27 cellular contexts compared by ENCODE assay signal in genomic region chr1:76627498-76627897, GRCh38.
DNase-seq lines count a peak whose midpoint lies in the region; ATAC-seq, FAIRE-seq and TF ChIP-seq lines count a peak whose summit lies in the region.
"Had no signal": no experiment of that assay in that cellular context is flagged by ENCODE, and none has a peak within 500 bp of the region (broad histone marks: within the 10 kb centered on the region; RNA-seq: fewer than 3 reads in every experiment).

No MANE protein-coding gene starts in this region.

- H2BK5ac ChIP-seq in H1 (ENCODE audit: low read depth, low read length) = no peak overlapping the region

- no peak overlapping the region for H3K56ac ChIP-seq in H1 (replicated peaks; ENCODE audit: insufficient read length, low read depth, low read length)

- no peak overlapping the region for H3K4ac ChIP-seq in H1 (replicated peaks; ENCODE audit: insufficient read length, low read depth, low read length)

- TF ChIP-seq RAD21 in A549 (conservative IDR thresholded peaks at IDR 0.05 in 1 of 2, IDR thresholded peaks at IDR 0.05 in 1 of 2) = no peak
- no peak for TF ChIP-seq RAD21 in H1 (IDR thresholded peaks at IDR 0.05 in 1 of 2, conservative IDR thresholded peaks at IDR 0.05 in 1 of 2; ENCODE audit: low read depth in 2 of 2, low read length in 2 of 2)

- DNase-seq in activated naive CD4-positive, alpha-beta T cell treated with anti-CD3 and anti-CD28 coated beads, Interleukin-2, amount 10 ng/mL, durations not matched to agents 7 days and 5 days = no peak
- DNase-seq in A549 (ENCODE audit: low read depth in 1 of 2, low spot score in 1 of 2) = no peak
- DNase-seq in astrocyte (ENCODE audit: low read depth) = no peak
- DNase-seq in H1 (ENCODE audit: low read depth in 1 of 2, low spot score in 2 of 2) = no peak
- no peak for DNase-seq in GM13977 (ENCODE audit: low spot score)
- DNase-seq in activated T-cell treated with anti-CD3 and anti-CD28 coated beads, Interleukin-2, amount 50 U/mL, for 48 hours = no peak
- DNase-seq: ACHN; BE2C; C1 segment of cervical spinal cord; CD4-positive, alpha-beta memory T cell; CD4-positive, CD25-positive, alpha-beta regulatory T cell; CD8-positive, alpha-beta memory T cell; COR-L47; DMS 273 treated with DMSO at 0.1 percent for 48 hours; DMS153; DMS53; DMS79; DND-41; EL; GDM1 had no signal

- H3K27me3 ChIP-seq in astrocyte (ENCODE audit: insufficient read depth, low read length) (no peaks in the 10 kb centered on the region), H1 (replicated peaks in 1 of 4; ENCODE audit: control insufficient read depth in 3 of 4, extremely low read depth in 1 of 4, insufficient read depth in 3 of 4, low read length in 3 of 4) (no peaks in the 10 kb centered on the region)
- H3K27me3 ChIP-seq: BE2C, BLaER1 had no signal

- no peak overlapping the region for H2BK120ac ChIP-seq in H1 (replicated peaks; ENCODE audit: low read depth, low read length)

- no peaks in the 10 kb centered on the region for H3K9me3 Mint-ChIP-seq in activated naive CD4-positive, alpha-beta T cell treated with anti-CD3 and anti-CD28 coated beads, Interleukin-2, amount 50 U/mL, for 24 hours
- no peaks in the 10 kb centered on the region for H3K9me3 Mint-ChIP-seq in activated naive CD4-positive, alpha-beta T cell treated with anti-CD3 and anti-CD28 coated beads, Interleukin-2, amount 10 ng/mL, durations not matched to agents 7 days and 5 days
- H3K9me3 Mint-ChIP-seq in astrocyte (ENCODE audit: unreplicated experiment) = no peaks in the 10 kb centered on the region

- H3K23me2 ChIP-seq in H1 (ENCODE audit: low read depth, low read length) = no peaks in the 10 kb centered on the region

- WGBS in A549 (ENCODE audit: missing lambda C conversion rate) = 7% methylated on average over 5 of the region's 5 CpGs
- WGBS in H1 (ENCODE audit: extremely low coverage in 1 of 2, insufficient coverage in 1 of 2, insufficient read length in 1 of 2, insufficient replicate concordance in 2 of 2, low coverage in 1 of 2, low lambda C conversion rate in 2 of 2, missing lambda C conversion rate in 1 of 2), 2 experiments = 94% methylated on average over 5 of the region's 5 CpGs; no CpG with 5 or more reads in 1 of the 2 experiments

- POLR2A ChIA-PET in A549 (lab: Yijun Ruan, JAX) = no interaction called here
- POLR2A ChIA-PET in H1 (lab: Charles Lee; ENCODE audit: partially characterized antibody) = no interaction called here

- no peaks in the 10 kb centered on the region for H3K79me2 ChIP-seq in astrocyte (ENCODE audit: insufficient read depth, low read length)
- no peaks in the 10 kb centered on the region for H3K79me2 ChIP-seq in H1 (ENCODE audit: control insufficient read depth in 1 of 2, insufficient read depth in 2 of 2, low read length in 2 of 2)

- H2AFZ ChIP-seq in astrocyte (ENCODE audit: low read depth, low read length) (no peak overlapping the region), H1 (ENCODE audit: low read length) (no peak overlapping the region)

- no peak for ATAC-seq in A549
- ATAC-seq in GM18870 (IDR thresholded peaks at IDR 0.05; ENCODE audit: unreplicated experiment) = no peak
- ATAC-seq: GM12878 had no signal

- H3K4me2 ChIP-seq in A549 (no peak overlapping the region), astrocyte (ENCODE audit: low read length) (no peak overlapping the region), H1 (ENCODE audit: insufficient read depth in 1 of 2, low read depth in 2 of 2, low read length in 2 of 2) (no peak overlapping the region)
- H3K4me2 ChIP-seq: BLaER1 had no signal

- H3K27me3 Mint-ChIP-seq in activated naive CD4-positive, alpha-beta T cell treated with anti-CD3 and anti-CD28 coated beads, Interleukin-2, amount 50 U/mL, for 24 hours = no peaks in the 10 kb centered on the region
- no peaks in the 10 kb centered on the region for H3K27me3 Mint-ChIP-seq in activated naive CD4-positive, alpha-beta T cell treated with anti-CD3 and anti-CD28 coated beads, Interleukin-2, amount 10 ng/mL, durations not matched to agents 7 days and 5 days
- no peaks in the 10 kb centered on the region for H3K27me3 Mint-ChIP-seq in astrocyte (ENCODE audit: low read depth, unreplicated experiment)
- H3K27me3 Mint-ChIP-seq: CD4-positive, alpha-beta memory T cell; CD4-positive, CD25-positive, alpha-beta regulatory T cell; CD8-positive, alpha-beta memory T cell had no signal

- H4K91ac ChIP-seq in H1 (replicated peaks; ENCODE audit: insufficient read length, low read length) = no peak overlapping the region

- H4K5ac ChIP-seq in H1 (ENCODE audit: insufficient read length, low read depth, low read length) = no peak overlapping the region

- no peaks in the 10 kb centered on the region for H3K4me1 ChIP-seq in A549
- no peaks in the 10 kb centered on the region for H3K4me1 ChIP-seq in astrocyte (ENCODE audit: insufficient read depth, low read length)
- peaks cover 0 to 4% (median 0%) of the 10 kb centered on the region in 4 experiments; a peak in 1 of 7 replicates for H3K4me1 ChIP-seq in H1 (replicated peaks in 1 of 4; ENCODE audit: control insufficient read depth in 3 of 4, insufficient read depth in 4 of 4, low read length in 3 of 4)
- H3K4me1 ChIP-seq: BE2C, BLaER1 had no signal

- no peaks in the 10 kb centered on the region for H3K4me1 Mint-ChIP-seq in activated naive CD4-positive, alpha-beta T cell treated with anti-CD3 and anti-CD28 coated beads, Interleukin-2, amount 50 U/mL, for 24 hours
- no peaks in the 10 kb centered on the region for H3K4me1 Mint-ChIP-seq in activated naive CD4-positive, alpha-beta T cell treated with anti-CD3 and anti-CD28 coated beads, Interleukin-2, amount 10 ng/mL, durations not matched to agents 7 days and 5 days
- H3K4me1 Mint-ChIP-seq in astrocyte (ENCODE audit: low read depth, unreplicated experiment) = peaks cover 5% of the 10 kb centered on the region
- H3K4me1 Mint-ChIP-seq: CD14-positive monocyte; CD4-positive, alpha-beta memory T cell; CD4-positive, CD25-positive, alpha-beta regulatory T cell; CD8-positive, alpha-beta memory T cell had no signal

- H3K9ac ChIP-seq in astrocyte (ENCODE audit: low read length) = no peak overlapping the region
- H3K9ac ChIP-seq in H1 (replicated peaks in 1 of 4; ENCODE audit: extremely low read depth in 1 of 4, low read depth in 3 of 4, low read length in 3 of 4) = no peak overlapping the region
- H3K9ac ChIP-seq: BLaER1 had no signal

- H3K4me3 ChIP-seq in A549 = no peak overlapping the region
- H3K4me3 ChIP-seq in astrocyte (ENCODE audit: insufficient read depth, low read depth, low read length) = no peak overlapping the region
- no peak overlapping the region for H3K4me3 ChIP-seq in H1 (ENCODE audit: extremely low read depth in 1 of 4, insufficient read depth in 2 of 4, low read depth in 3 of 4, low read length in 4 of 4)
- H3K4me3 ChIP-seq: BLaER1, GM12878 had no signal

- no peak overlapping the region for H3K18ac ChIP-seq in H1 (ENCODE audit: extremely low read depth, low read length)

- H3K23ac ChIP-seq in H1 (ENCODE audit: insufficient read length) = no peak overlapping the region

- FAIRE-seq in A549 (lab: Jason Lieb, UNC) (no peak), astrocyte (lab: Jason Lieb, UNC) (peak; percentile 62), H1 (lab: Jason Lieb, UNC) (no peak)
- FAIRE-seq: GM12878, GM12892 had no signal

- H2BK12ac ChIP-seq in H1 (ENCODE audit: low read depth, low read length) = no peak overlapping the region

- no peak overlapping the region for H2AK5ac ChIP-seq in H1 (ENCODE audit: low read depth, low read length)

- H3K9me3 ChIP-seq in A549 (no peaks in the 10 kb centered on the region), astrocyte (ENCODE audit: insufficient read depth, low read depth, low read length) (no peaks in the 10 kb centered on the region), H1 (ENCODE audit: insufficient read depth in 2 of 2, low read depth in 1 of 2, low read length in 1 of 2) (no peaks in the 10 kb centered on the region)
- H3K9me3 ChIP-seq: BE2C, BLaER1 had no signal

- TF ChIP-seq EP300 in A549 (IDR thresholded peaks at IDR 0.05) = no peak
- TF ChIP-seq EP300 in H1 (IDR thresholded peaks at IDR 0.05; ENCODE audit: borderline replicate concordance in 1 of 2, low read depth in 2 of 2, low read length in 2 of 2) = no peak

- peak overlapping the region; percentile 39 for H3K27ac Mint-ChIP-seq in activated naive CD4-positive, alpha-beta T cell treated with anti-CD3 and anti-CD28 coated beads, Interleukin-2, amount 50 U/mL, for 24 hours
- H3K27ac Mint-ChIP-seq in activated naive CD4-positive, alpha-beta T cell treated with anti-CD3 and anti-CD28 coated beads, Interleukin-2, amount 10 ng/mL, durations not matched to agents 7 days and 5 days = no peak overlapping the region
- no peak overlapping the region for H3K27ac Mint-ChIP-seq in astrocyte (ENCODE audit: unreplicated experiment)
- H3K27ac Mint-ChIP-seq: CD14-positive monocyte; CD4-positive, CD25-positive, alpha-beta regulatory T cell; CD8-positive, alpha-beta memory T cell had no signal

- H4K8ac ChIP-seq in H1 (ENCODE audit: extremely low read depth, insufficient read depth, low read length) = no peak overlapping the region

- H3K27ac ChIP-seq in A549 (no peak overlapping the region), astrocyte (ENCODE audit: low read depth, low read length) (no peak overlapping the region), H1 (ENCODE audit: low read depth, low read length) (no peak overlapping the region)
- H3K27ac ChIP-seq: 22Rv1, BLaER1 had no signal

- H3K36me3 Mint-ChIP-seq in activated naive CD4-positive, alpha-beta T cell treated with anti-CD3 and anti-CD28 coated beads, Interleukin-2, amount 50 U/mL, for 24 hours = no peaks in the 10 kb centered on the region
- no peaks in the 10 kb centered on the region for H3K36me3 Mint-ChIP-seq in activated naive CD4-positive, alpha-beta T cell treated with anti-CD3 and anti-CD28 coated beads, Interleukin-2, amount 10 ng/mL, durations not matched to agents 7 days and 5 days
- no peaks in the 10 kb centered on the region for H3K36me3 Mint-ChIP-seq in astrocyte (ENCODE audit: low read depth, unreplicated experiment)
- H3K36me3 Mint-ChIP-seq: CD4-positive, alpha-beta memory T cell; CD8-positive, alpha-beta memory T cell had no signal

- H3K36me3 ChIP-seq in astrocyte (ENCODE audit: insufficient read depth, low read length) (no peaks in the 10 kb centered on the region), H1 (ENCODE audit: control insufficient read depth in 2 of 4, insufficient read depth in 4 of 4, low read length in 3 of 4) (no peaks in the 10 kb centered on the region)
- H3K36me3 ChIP-seq: BE2C, BLaER1 had no signal

- H4K20me1 ChIP-seq in astrocyte (ENCODE audit: insufficient read depth, low read length) = no peaks in the 10 kb centered on the region
- H4K20me1 ChIP-seq in H1 (replicated peaks in 1 of 2; ENCODE audit: control insufficient read depth in 1 of 2, insufficient read depth in 2 of 2, low read length in 2 of 2) = no peaks in the 10 kb centered on the region
- H4K20me1 ChIP-seq: BLaER1 had no signal

- CTCF ChIA-PET in activated naive CD4-positive, alpha-beta T cell treated with anti-CD3 and anti-CD28 coated beads, Interleukin-2, amount 10 ng/mL, durations not matched to agents 7 days and 5 days (lab: Charles Lee) = no interaction called here
- CTCF ChIA-PET in A549 (lab: Yijun Ruan, JAX) (no interaction called here), H1 (lab: Charles Lee; ENCODE audit: partially characterized antibody) (interaction anchor here (1.0 to 1.1 kb wide), 2 partner anchors 10 to 76 kb away, joined by 3 read pairs; no protein-coding TSS in a partner anchor)

- TF ChIP-seq CTCF in A549 (IDR thresholded peaks at IDR 0.05) (no peak), astrocyte (IDR thresholded peaks at IDR 0.05; ENCODE audit: insufficient read depth, low read depth, low read length) (no peak), H1 (IDR thresholded peaks at IDR 0.05; ENCODE audit: control extremely low read depth in 1 of 3, insufficient read depth in 1 of 3, low read depth in 1 of 3, low read length in 3 of 3) (no peak), GM13977 (IDR thresholded peaks at IDR 0.05; ENCODE audit: extremely low read depth, insufficient read depth, missing control alignments) (no peak)

- H3K4me3 Mint-ChIP-seq in activated naive CD4-positive, alpha-beta T cell treated with anti-CD3 and anti-CD28 coated beads, Interleukin-2, amount 50 U/mL, for 24 hours = no peak overlapping the region
- H3K4me3 Mint-ChIP-seq in activated naive CD4-positive, alpha-beta T cell treated with anti-CD3 and anti-CD28 coated beads, Interleukin-2, amount 10 ng/mL, durations not matched to agents 7 days and 5 days = no peak overlapping the region
- H3K4me3 Mint-ChIP-seq in astrocyte (ENCODE audit: unreplicated experiment) = no peak overlapping the region
- H3K4me3 Mint-ChIP-seq: CD14-positive monocyte; CD4-positive, alpha-beta memory T cell; CD4-positive, CD25-positive, alpha-beta regulatory T cell; CD8-positive, alpha-beta memory T cell had no signal

- H2BK20ac ChIP-seq in H1 (ENCODE audit: low read length) = no peak overlapping the region

- no peak for TF ChIP-seq POLR2A in A549 (IDR thresholded peaks at IDR 0.05; ENCODE audit: low read length)
- no peak for TF ChIP-seq POLR2A in H1 (IDR thresholded peaks at IDR 0.05; ENCODE audit: control extremely low read depth in 1 of 2, low read depth in 2 of 2, low read length in 2 of 2)

- H2BK15ac ChIP-seq in H1 (ENCODE audit: low read length) = no peak overlapping the region

- no peak overlapping the region for H3K14ac ChIP-seq in H1 (ENCODE audit: insufficient read length)

- in situ Hi-C loops in GM13977 (cut with MboI; ENCODE audit: low pct_unique_long_range_greater_than_20kb, low sequenced_read_pairs, unreplicated experiment) = no loop called here

- H3K79me1 ChIP-seq in H1 (ENCODE audit: low read depth, low read length) = no peaks in the 10 kb centered on the region
